In the genomic region with DNA sequence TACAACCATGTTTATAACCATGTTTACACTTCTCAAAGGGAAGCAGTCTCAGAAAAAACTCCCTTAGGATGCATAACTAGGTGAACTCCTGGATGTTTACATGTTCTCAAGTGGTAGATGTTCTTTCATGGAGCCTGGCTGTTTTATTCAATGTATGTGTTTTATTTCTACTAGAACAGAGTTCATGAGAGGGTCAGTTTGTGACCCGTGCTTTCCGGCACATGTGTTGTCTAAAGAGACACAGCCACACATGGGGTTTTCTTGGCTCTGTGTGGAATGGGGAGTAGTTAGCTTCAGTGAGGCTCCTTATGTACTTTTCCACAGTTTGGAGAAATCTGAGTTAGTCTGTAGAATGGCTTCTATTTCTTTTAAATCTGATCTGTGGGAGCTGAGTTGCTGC, we compare ENCODE assay signal across 21 cellular contexts.
"Had no signal": no experiment of that assay in that cellular context is flagged by ENCODE, and none has a peak within 500 bp of the region (broad histone marks: within the 10 kb centered on the region; RNA-seq: fewer than 3 reads in every experiment).

No MANE protein-coding gene starts in this region.

- ATAC-seq: esophagus mucosa; gastroesophageal sphincter; lower lobe of right lung; psoas muscle; sciatic nerve; stimulated activated memory B cell treated with anti-CD40 and anti-IgM and Interleukin-4, amounts not matched to agents 10 μg/mL and 1 μg/mL and 100 μg/mL, for 72 hours; upper lobe of right lung had no signal

- DNase-seq: cortex of kidney; dorsolateral prefrontal cortex; effector CD8-positive, alpha-beta T cell; glutamatergic neuron; immature natural killer cell; left ventricle myocardium inferior; lower lobe of right lung; naive B cell; psoas muscle; retina; spleen; stimulated activated CD4-positive, alpha-beta T cell treated with anti-CD3 and anti-CD28 coated beads, Interleukin-15, amount 100 ng/mL, for 24 hours; stimulated activated CD4-positive, alpha-beta T cell treated with anti-CD3 and anti-CD28 coated beads, Interleukin-1b, Interleukin-23, amount 100 ng/mL, for 48 hours; stimulated activated CD4-positive, alpha-beta T cell treated with anti-CD3 and anti-CD28 coated beads, Interleukin-4, amount 100 ng/mL, for 24 hours; tibial artery; upper lobe of right lung had no signal

- H3K4me3 ChIP-seq: dorsolateral prefrontal cortex, gastroesophageal sphincter, left ventricle myocardium inferior, lower lobe of right lung, psoas muscle, spleen, tibial artery, upper lobe of right lung, vagina had no signal
